8 cellular contexts compared by ENCODE assay signal in genomic region chr12:28755027-28755426, GRCh38.
"Had no signal": no experiment of that assay in that cellular context is flagged by ENCODE, and none has a peak within 500 bp of the region (broad histone marks: within the 10 kb centered on the region; RNA-seq: fewer than 3 reads in every experiment).

No MANE protein-coding gene starts in this region.

- H3K27ac ChIP-seq: HL-60, KMS-11 had no signal

- DNase-seq: IMR-90, KBM-7, KG1 had no signal

- H3K4me3 ChIP-seq: K562 had no signal

- ATAC-seq: HepG2, K562 had no signal

- H3K4me2 ChIP-seq: KMS-11 had no signal

- FAIRE-seq: HepG2, HTR-8/SVneo, K562 had no signal
